In genomic region chr1:233406339-233406960, GRCh38 we compare ENCODE assay signal across 24 cellular contexts.
DNase-seq lines count a peak whose midpoint lies in the region; ATAC-seq and TF ChIP-seq lines count a peak whose summit lies in the region.
"Had no signal": no experiment of that assay in that cellular context is flagged by ENCODE, and none has a peak within 500 bp of the region (broad histone marks: within the 10 kb centered on the region; RNA-seq: fewer than 3 reads in every experiment).

No MANE protein-coding gene starts in this region.

- no peak for TF ChIP-seq CTCF in mesothelial cell of epicardium (IDR thresholded peaks at IDR 0.05; ENCODE audit: unreplicated experiment)

- no peak for DNase-seq in activated CD8-positive, alpha-beta memory T cell treated with anti-CD3 and anti-CD28 coated beads, Interleukin-2, amount 10 ng/mL, durations not matched to agents 7 days and 5 days
- no peak for DNase-seq in activated CD8-positive, alpha-beta memory T cell treated with anti-CD3 and anti-CD28 coated beads for 24 hours
- DNase-seq in NCI-H2107 (lab: John Stamatoyannopoulos, UW) (peak; percentile 7), mesothelial cell of epicardium (ENCODE audit: low spot score in 2 of 2, unreplicated experiment in 2 of 2) (no peak), globus pallidus (ENCODE audit: low spot score) (no peak), NCI-H2029 treated with DMSO at 0.1 percent for 48 hours (lab: John Stamatoyannopoulos, UW) (no peak), cerebellar nuclear complex (lab: John Stamatoyannopoulos, UW) (no peak)
- DNase-seq: activated CD4-positive, alpha-beta T cell treated with anti-CD3 and anti-CD28 coated beads for 4 hours; activated effector memory CD4-positive, alpha-beta T cell treated with anti-CD3 and anti-CD28 coated beads, Interleukin-2, amount 50 U/mL, for 16 hours; amygdala; C1 segment of cervical spinal cord; cortex of kidney; DND-41; GM23248; mammary epithelial cell; NCI-H1092 treated with DMSO at 0.1 percent for 48 hours; NCI-H2029; NCI-H446; NCI-H82; OCI-M1; psoas muscle; T-cell had no signal

- no peak overlapping the region for H3K4me3 Mint-ChIP-seq in activated CD8-positive, alpha-beta memory T cell treated with anti-CD3 and anti-CD28 coated beads, Interleukin-2, amount 10 ng/mL, durations not matched to agents 7 days and 5 days
- peak overlapping the region; percentile 56 for H3K4me3 Mint-ChIP-seq in activated T-helper 17 cell treated with anti-CD3 and anti-CD28 coated beads, Interleukin-2, amount 50 U/mL, for 72 hours
- no peak overlapping the region for H3K4me3 Mint-ChIP-seq in mesothelial cell of epicardium
- H3K4me3 Mint-ChIP-seq: T-cell had no signal

- no peak for ATAC-seq in activated CD8-positive, alpha-beta memory T cell treated with anti-CD3 and anti-CD28 coated beads, Interleukin-2, amount 10 ng/mL, durations not matched to agents 7 days and 5 days
- ATAC-seq in activated T-helper 17 cell treated with anti-CD3 and anti-CD28 coated beads, Interleukin-2, amount 50 U/mL, for 72 hours (replicated peaks): peak; percentile 53
- ATAC-seq: gastroesophageal sphincter, psoas muscle, T-cell had no signal

- H3K36me3 Mint-ChIP-seq in activated CD8-positive, alpha-beta memory T cell treated with anti-CD3 and anti-CD28 coated beads, Interleukin-2, amount 10 ng/mL, durations not matched to agents 7 days and 5 days: peaks cover 15% of the 10 kb centered on the region
- H3K36me3 Mint-ChIP-seq in activated T-helper 17 cell treated with anti-CD3 and anti-CD28 coated beads, Interleukin-2, amount 50 U/mL, for 72 hours (ENCODE audit: low read depth): no peaks in the 10 kb centered on the region
- H3K36me3 Mint-ChIP-seq in mesothelial cell of epicardium: no peaks in the 10 kb centered on the region
- H3K36me3 Mint-ChIP-seq: T-cell had no signal

- CTCF ChIA-PET in activated CD8-positive, alpha-beta memory T cell treated with anti-CD3 and anti-CD28 coated beads, Interleukin-2, amount 10 ng/mL, durations not matched to agents 7 days and 5 days (lab: Charles Lee): interaction anchor here (1.1 to 1.8 kb wide), 2 partner anchors 34 to 44 kb away, joined by 3 to 5 read pairs; no protein-coding TSS in a partner anchor

- peaks cover 5% of the 10 kb centered on the region for H3K9me3 Mint-ChIP-seq in activated CD8-positive, alpha-beta memory T cell treated with anti-CD3 and anti-CD28 coated beads, Interleukin-2, amount 10 ng/mL, durations not matched to agents 7 days and 5 days (ENCODE audit: low read depth)
- H3K9me3 Mint-ChIP-seq in activated T-helper 17 cell treated with anti-CD3 and anti-CD28 coated beads, Interleukin-2, amount 50 U/mL, for 72 hours: peaks cover 4% of the 10 kb centered on the region
- peaks cover 18% of the 10 kb centered on the region for H3K9me3 Mint-ChIP-seq in mesothelial cell of epicardium

- peaks cover 15% of the 10 kb centered on the region for H3K27me3 Mint-ChIP-seq in activated CD8-positive, alpha-beta memory T cell treated with anti-CD3 and anti-CD28 coated beads, Interleukin-2, amount 10 ng/mL, durations not matched to agents 7 days and 5 days
- H3K27me3 Mint-ChIP-seq in activated T-helper 17 cell treated with anti-CD3 and anti-CD28 coated beads, Interleukin-2, amount 50 U/mL, for 72 hours: peaks cover 27% of the 10 kb centered on the region
- H3K27me3 Mint-ChIP-seq in mesothelial cell of epicardium (ENCODE audit: low read depth): no peaks in the 10 kb centered on the region

- peak overlapping the region; percentile 58 for H3K27ac Mint-ChIP-seq in activated CD8-positive, alpha-beta memory T cell treated with anti-CD3 and anti-CD28 coated beads, Interleukin-2, amount 10 ng/mL, durations not matched to agents 7 days and 5 days
- peak overlapping the region; percentile 76 for H3K27ac Mint-ChIP-seq in activated T-helper 17 cell treated with anti-CD3 and anti-CD28 coated beads, Interleukin-2, amount 50 U/mL, for 72 hours
- H3K27ac Mint-ChIP-seq in mesothelial cell of epicardium: peak overlapping the region; percentile 78
- H3K27ac Mint-ChIP-seq: T-cell had no signal

- H3K4me1 Mint-ChIP-seq in activated CD8-positive, alpha-beta memory T cell treated with anti-CD3 and anti-CD28 coated beads, Interleukin-2, amount 10 ng/mL, durations not matched to agents 7 days and 5 days: peaks cover 18% of the 10 kb centered on the region
- H3K4me1 Mint-ChIP-seq in activated T-helper 17 cell treated with anti-CD3 and anti-CD28 coated beads, Interleukin-2, amount 50 U/mL, for 72 hours: peaks cover 10% of the 10 kb centered on the region
- peaks cover 12% of the 10 kb centered on the region for H3K4me1 Mint-ChIP-seq in mesothelial cell of epicardium
- H3K4me1 Mint-ChIP-seq: T-cell had no signal
